18 cellular contexts compared by ENCODE assay signal in the genomic region with DNA sequence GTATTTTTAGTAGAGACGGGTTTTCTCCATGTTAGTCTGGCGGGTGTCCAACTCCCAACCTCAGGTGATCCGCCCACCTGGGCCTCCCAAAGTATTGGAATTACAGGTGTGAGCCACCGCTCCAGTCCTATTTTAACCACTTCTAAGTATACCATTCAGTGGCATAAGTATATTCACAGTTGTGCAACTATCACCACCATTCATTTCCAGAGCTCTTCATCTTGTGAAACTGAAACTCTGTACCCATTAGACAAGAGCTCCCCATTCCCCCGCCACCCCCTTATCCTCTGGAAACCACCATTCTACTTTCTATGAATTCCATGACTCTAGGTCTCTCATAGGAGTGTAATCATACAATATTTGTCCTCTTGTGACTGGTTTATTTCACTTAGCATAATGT. TPM values are rescaled to one million over a fixed set of nuclear protein-coding genes. Genes with fewer than 3 reads are reported as not detected.
DNase-seq lines count a peak whose midpoint lies in the region; ATAC-seq and TF ChIP-seq lines count a peak whose summit lies in the region.
"Had no signal": no experiment of that assay in that cellular context is flagged by ENCODE, and none has a peak within 500 bp of the region (broad histone marks: within the 10 kb centered on the region; RNA-seq: fewer than 3 reads in every experiment).

No MANE protein-coding gene starts in this region.

- CTCF ChIA-PET in activated CD4-positive, alpha-beta T cell treated with anti-CD3 and anti-CD28 coated beads for 36 hours (lab: Charles Lee), result interaction anchor here (1.0 kb wide), 1 partner anchor 9 kb away, joined by 3 read pairs; no protein-coding TSS in a partner anchor
- CTCF ChIA-PET in CD4-positive, alpha-beta T cell (lab: Charles Lee), result no interaction called here

- ATAC-seq in activated CD4-positive, alpha-beta T cell treated with anti-CD3 and anti-CD28 coated beads for 36 hours, result peak; percentile 37
- ATAC-seq in stimulated activated naive CD8-positive, alpha-beta T cell treated with anti-CD3 and anti-CD28 coated beads, Interleukin-15, amount 100 ng/mL, for 72 hours, result peak; percentile 71
- ATAC-seq in CD4-positive, alpha-beta T cell (ENCODE audit: poor library complexity), result no peak
- ATAC-seq in GM21381 (IDR thresholded peaks at IDR 0.05; ENCODE audit: unreplicated experiment), result no peak
- ATAC-seq: foreskin keratinocyte had no signal

- POLR2A ChIA-PET in activated CD4-positive, alpha-beta T cell treated with anti-CD3 and anti-CD28 coated beads for 36 hours (lab: Charles Lee), result interaction anchor here (1.0 kb wide), 1 partner anchor 40 kb away, joined by 4 read pairs; a partner anchor contains a TSS
- POLR2A ChIA-PET in CD4-positive, alpha-beta T cell (lab: Charles Lee), result no interaction called here

- H3K9me3 Mint-ChIP-seq in activated CD4-positive, alpha-beta T cell treated with anti-CD3 and anti-CD28 coated beads for 36 hours (ENCODE audit: low read depth), result no peaks in the 10 kb centered on the region
- no peaks in the 10 kb centered on the region for H3K9me3 Mint-ChIP-seq in activated naive CD8-positive, alpha-beta T cell treated with anti-CD3 and anti-CD28 coated beads for 36 hours
- H3K9me3 Mint-ChIP-seq in stimulated activated naive CD8-positive, alpha-beta T cell treated with anti-CD3 and anti-CD28 coated beads, Interleukin-15, amount 100 ng/mL, for 72 hours, result peaks cover 0 to 6% of the 10 kb centered on the region in 2 donors
- no peaks in the 10 kb centered on the region for H3K9me3 Mint-ChIP-seq in CD4-positive, alpha-beta T cell
- H3K9me3 Mint-ChIP-seq: activated T-helper 2 cell treated with anti-CD3 and anti-CD28 coated beads, Interferon-gamma antibody, Interleukin-2, Interleukin-4, amounts not matched to agents 10 μg/mL and 5 μg/mL and 100 μg/mL, durations not matched to agents 14 hours and 24 hours and 36 hours had no signal

- no peak overlapping the region for H3K27ac ChIP-seq in CD4-positive, alpha-beta T cell (ENCODE audit: low read depth, low read length)
- H3K27ac ChIP-seq: dorsolateral prefrontal cortex, epithelial cell of prostate, foreskin keratinocyte, PC-9 had no signal

- H3K4me1 Mint-ChIP-seq in activated CD4-positive, alpha-beta T cell treated with anti-CD3 and anti-CD28 coated beads for 36 hours, result peaks cover 16% of the 10 kb centered on the region
- H3K4me1 Mint-ChIP-seq in activated naive CD8-positive, alpha-beta T cell treated with anti-CD3 and anti-CD28 coated beads for 36 hours, result peaks cover 12% of the 10 kb centered on the region
- peaks cover 11% of the 10 kb centered on the region for H3K4me1 Mint-ChIP-seq in stimulated activated naive CD8-positive, alpha-beta T cell treated with anti-CD3 and anti-CD28 coated beads, Interleukin-15, amount 100 ng/mL, for 72 hours
- H3K4me1 Mint-ChIP-seq in CD4-positive, alpha-beta T cell (ENCODE audit: low read depth), result peaks cover 5% of the 10 kb centered on the region

- no peaks in the 10 kb centered on the region for H3K9me3 ChIP-seq in CD4-positive, alpha-beta T cell (ENCODE audit: control insufficient read depth, low read length)

- intact Hi-C loops in activated CD4-positive, alpha-beta T cell treated with anti-CD3 and anti-CD28 coated beads for 36 hours (cut with DNase I, micrococcal nuclease), result loop anchor here in 1 of 2 experiments (1.0 to 2.0 kb wide), 2 partner anchors 115 to 804 kb away; no protein-coding TSS in a partner anchor
- intact Hi-C loops in CD4-positive, alpha-beta T cell (cut with DNase I, micrococcal nuclease), result no loop called here

- no peak overlapping the region for H3K4me3 Mint-ChIP-seq in activated CD4-positive, alpha-beta T cell treated with anti-CD3 and anti-CD28 coated beads for 36 hours
- H3K4me3 Mint-ChIP-seq in activated naive CD8-positive, alpha-beta T cell treated with anti-CD3 and anti-CD28 coated beads for 36 hours, result no peak overlapping the region
- no peak overlapping the region for H3K4me3 Mint-ChIP-seq in stimulated activated naive CD8-positive, alpha-beta T cell treated with anti-CD3 and anti-CD28 coated beads, Interleukin-15, amount 100 ng/mL, for 72 hours
- H3K4me3 Mint-ChIP-seq in CD4-positive, alpha-beta T cell, result no peak overlapping the region
- H3K4me3 Mint-ChIP-seq: B cell had no signal

- DNase-seq in activated CD4-positive, alpha-beta T cell treated with anti-CD3 and anti-CD28 coated beads for 36 hours, result peak; percentile 59
- no peak for DNase-seq in activated CD4-positive, alpha-beta T cell treated with anti-CD3 and anti-CD28 coated beads, Interleukin-2, amount 50 U/mL, for 1 hour
- DNase-seq in stimulated activated CD4-positive, alpha-beta T cell treated with anti-CD3 and anti-CD28 coated beads, Interleukin-1b, Interleukin-23, amount 100 ng/mL, for 48 hours, result peak; percentile 44
- no peak for DNase-seq in stimulated activated CD4-positive, alpha-beta T cell treated with anti-CD3 and anti-CD28 coated beads, Interleukin-4, amount 100 ng/mL, for 1 hour
- peak; percentile 46 for DNase-seq in activated naive CD8-positive, alpha-beta T cell treated with anti-CD3 and anti-CD28 coated beads for 36 hours
- DNase-seq in stimulated activated naive CD8-positive, alpha-beta T cell treated with anti-CD3 and anti-CD28 coated beads, Interleukin-15, amount 100 ng/mL, for 72 hours, result peak in 1 of 2 donors; percentile 57
- DNase-seq in CD4-positive, alpha-beta T cell, result no peak
- DNase-seq: dorsolateral prefrontal cortex, foreskin keratinocyte, NCI-H1694, NCI-H774, nucleus accumbens, PC-9, T1000 had no signal

- no peaks in the 10 kb centered on the region for H3K36me3 Mint-ChIP-seq in activated CD4-positive, alpha-beta T cell treated with anti-CD3 and anti-CD28 coated beads for 36 hours (ENCODE audit: low read depth)
- H3K36me3 Mint-ChIP-seq in activated naive CD8-positive, alpha-beta T cell treated with anti-CD3 and anti-CD28 coated beads for 36 hours, result no peaks in the 10 kb centered on the region
- no peaks in the 10 kb centered on the region for H3K36me3 Mint-ChIP-seq in CD4-positive, alpha-beta T cell (ENCODE audit: low read depth)

- no peak overlapping the region for H3K27ac Mint-ChIP-seq in activated CD4-positive, alpha-beta T cell treated with anti-CD3 and anti-CD28 coated beads for 36 hours
- no peak overlapping the region for H3K27ac Mint-ChIP-seq in activated naive CD8-positive, alpha-beta T cell treated with anti-CD3 and anti-CD28 coated beads for 36 hours
- H3K27ac Mint-ChIP-seq in stimulated activated naive CD8-positive, alpha-beta T cell treated with anti-CD3 and anti-CD28 coated beads, Interleukin-15, amount 100 ng/mL, for 72 hours, result no peak overlapping the region
- no peak overlapping the region for H3K27ac Mint-ChIP-seq in CD4-positive, alpha-beta T cell
- H3K27ac Mint-ChIP-seq: activated T-helper 2 cell treated with anti-CD3 and anti-CD28 coated beads, Interferon-gamma antibody, Interleukin-2, Interleukin-4, amounts not matched to agents 10 μg/mL and 5 μg/mL and 100 μg/mL, durations not matched to agents 14 hours and 24 hours and 36 hours; B cell had no signal

- no peaks in the 10 kb centered on the region for H3K27me3 ChIP-seq in CD4-positive, alpha-beta T cell (ENCODE audit: control insufficient read depth, insufficient read depth, low read length)
- H3K27me3 ChIP-seq: dorsolateral prefrontal cortex had no signal

- TF ChIP-seq CTCF in CD4-positive, alpha-beta T cell (IDR thresholded peaks at IDR 0.05), result no peak

- H3K27me3 Mint-ChIP-seq in activated CD4-positive, alpha-beta T cell treated with anti-CD3 and anti-CD28 coated beads for 36 hours, result peaks cover 28% of the 10 kb centered on the region
- peaks cover 30% of the 10 kb centered on the region for H3K27me3 Mint-ChIP-seq in activated naive CD8-positive, alpha-beta T cell treated with anti-CD3 and anti-CD28 coated beads for 36 hours
- peaks cover 43% of the 10 kb centered on the region for H3K27me3 Mint-ChIP-seq in stimulated activated naive CD8-positive, alpha-beta T cell treated with anti-CD3 and anti-CD28 coated beads, Interleukin-15, amount 100 ng/mL, for 72 hours
- H3K27me3 Mint-ChIP-seq in CD4-positive, alpha-beta T cell, result peaks cover 14% of the 10 kb centered on the region

RNA-seq across cellular contexts. Expression of a gene that starts 40.2 kb away (rescaled TPM):
- total RNA-seq in activated CD4-positive, alpha-beta T cell treated with anti-CD3 and anti-CD28 coated beads for 36 hours, result 10 to 100 TPM; 62.3 to 76.7 TPM
- 10 to 100 TPM; 70.4 to 71.4 TPM for total RNA-seq in activated naive CD8-positive, alpha-beta T cell treated with anti-CD3 and anti-CD28 coated beads for 36 hours
- 10 to 100 TPM; 38.6 to 39.3 TPM for total RNA-seq in CD4-positive, alpha-beta T cell

RNA-seq across cellular contexts. Expression of a gene that starts 43.5 kb away (rescaled TPM):
- total RNA-seq in activated CD4-positive, alpha-beta T cell treated with anti-CD3 and anti-CD28 coated beads for 36 hours, result 10 to 100 TPM; 53.2 to 62.0 TPM
- total RNA-seq in activated naive CD8-positive, alpha-beta T cell treated with anti-CD3 and anti-CD28 coated beads for 36 hours, result 10 to 100 TPM; 77.6 to 83.0 TPM
- total RNA-seq in CD4-positive, alpha-beta T cell, result 10 to 100 TPM; 20.6 to 24.0 TPM

Comparison
In these comparisons a context has a peak if more than half of its experiments do, and no peak if none do; other contexts are left out.
1. DNase-seq: peak in activated CD4-positive, alpha-beta T cell treated with anti-CD3 and anti-CD28 coated beads for 36 hours (single experiment), stimulated activated CD4-positive, alpha-beta T cell treated with anti-CD3 and anti-CD28 coated beads, Interleukin-1b, Interleukin-23, amount 100 ng/mL, for 48 hours (single experiment) and activated naive CD8-positive, alpha-beta T cell treated with anti-CD3 and anti-CD28 coated beads for 36 hours (single experiment); none in activated CD4-positive, alpha-beta T cell treated with anti-CD3 and anti-CD28 coated beads, Interleukin-2, amount 50 U/mL, for 1 hour (single experiment), stimulated activated CD4-positive, alpha-beta T cell treated with anti-CD3 and anti-CD28 coated beads, Interleukin-4, amount 100 ng/mL, for 1 hour (single experiment) and CD4-positive, alpha-beta T cell (0 of 10).
2. ATAC-seq: peak in activated CD4-positive, alpha-beta T cell treated with anti-CD3 and anti-CD28 coated beads for 36 hours (single experiment) and stimulated activated naive CD8-positive, alpha-beta T cell treated with anti-CD3 and anti-CD28 coated beads, Interleukin-15, amount 100 ng/mL, for 72 hours (single experiment); none in CD4-positive, alpha-beta T cell (single experiment) and GM21381 (single experiment).